Comparison of ENCODE assay signal across 8 cellular contexts in the genomic region with DNA sequence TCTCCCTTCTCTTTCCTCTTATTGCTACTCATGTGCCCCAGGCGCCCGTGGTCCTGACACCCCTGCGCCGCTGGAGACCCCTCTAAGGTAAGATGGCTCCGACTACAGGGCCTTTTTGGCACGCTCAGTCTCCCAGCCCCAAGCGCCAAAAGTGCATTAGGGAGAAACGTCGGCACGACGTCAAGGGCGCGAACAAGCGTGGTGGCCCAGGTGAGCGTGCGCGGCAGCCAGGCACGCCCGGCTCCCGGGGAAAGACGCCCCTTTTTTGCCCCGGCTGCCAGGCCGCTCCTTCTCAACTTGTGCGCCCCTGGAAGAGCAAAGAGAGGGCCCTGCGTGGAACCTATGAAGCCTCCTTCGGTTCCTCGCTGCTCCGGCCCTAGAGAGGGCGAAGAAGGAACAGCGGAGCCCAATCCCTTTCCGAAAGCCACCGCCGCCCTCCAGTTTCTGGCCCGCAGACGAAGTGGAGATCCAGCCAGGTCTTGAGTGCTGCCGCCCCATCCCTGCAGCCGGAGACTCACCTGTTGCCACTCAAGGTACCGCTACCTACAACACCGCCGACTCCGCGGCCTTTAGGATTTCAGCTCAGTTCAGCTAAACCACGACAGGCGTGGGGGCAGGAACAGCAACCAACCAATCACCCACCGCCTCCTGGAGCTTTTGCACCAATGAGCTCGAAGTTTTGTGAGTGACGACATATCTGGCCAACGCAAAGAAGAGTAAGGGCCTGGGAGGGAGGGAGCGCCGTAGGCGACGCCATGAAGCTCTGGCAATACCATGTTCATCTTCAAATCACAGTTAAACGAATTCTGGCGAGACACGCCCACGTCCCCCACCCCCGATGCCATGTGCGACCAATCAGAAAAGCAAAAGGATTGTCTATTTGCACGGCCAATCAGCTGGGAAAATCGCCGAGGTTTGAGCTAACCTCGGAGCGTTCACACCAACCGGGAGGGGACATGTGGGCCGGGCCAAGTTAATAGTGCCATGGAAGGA. TPM values are rescaled to one million over a fixed set of nuclear protein-coding genes. Genes with fewer than 3 reads are reported as not detected.
A peak's percentile ranks its signal among the peaks of the same experiment; 100 is the strongest.
DNase-seq lines count a peak whose midpoint lies in the region; ATAC-seq and TF ChIP-seq lines count a peak whose summit lies in the region.
"Not testable (repeated sequence)": the region's sequence is repeated elsewhere in the genome, so short reads cannot be mapped to it uniquely, and the experiment has no call there.

A gene (minus strand): TSS at position 609 of the 993 bp plus-strand sequence. CDS start 3,369 bp downstream, outside the sequence.

- peak; percentile 86 for ATAC-seq in GM19025 (IDR thresholded peaks at IDR 0.05; ENCODE audit: low read depth, unreplicated experiment)
- peak; percentile 92 for ATAC-seq in HG02870 (IDR thresholded peaks at IDR 0.05; ENCODE audit: unreplicated experiment)
- ATAC-seq in activated CD8-positive, alpha-beta memory T cell treated with anti-CD3 and anti-CD28 coated beads, Interleukin-2, amount 10 ng/mL, durations not matched to agents 7 days and 5 days: peak; percentile 91
- ATAC-seq in lung (ENCODE audit: insufficient read depth, low FRiP score): peak; percentile 92

- WGBS in lung, 2 donors: 0 to 1% methylated on average over 7 to 10 of the region's 65 CpGs

- H3K4me1 Mint-ChIP-seq in activated CD8-positive, alpha-beta memory T cell treated with anti-CD3 and anti-CD28 coated beads, Interleukin-2, amount 10 ng/mL, durations not matched to agents 7 days and 5 days: not testable (repeated sequence)

- peak within 1 kb of the TSS; percentile 46 for H3K27ac Mint-ChIP-seq in activated CD8-positive, alpha-beta memory T cell treated with anti-CD3 and anti-CD28 coated beads, Interleukin-2, amount 10 ng/mL, durations not matched to agents 7 days and 5 days

- CTCF ChIA-PET in OCI-LY7 (lab: Charles Lee; ENCODE audit: unreplicated experiment); activated CD8-positive, alpha-beta memory T cell treated with anti-CD3 and anti-CD28 coated beads, Interleukin-2, amount 10 ng/mL, durations not matched to agents 7 days and 5 days (lab: Charles Lee): not testable (repeated sequence)

- intact Hi-C loops in OCI-LY7 (cut with micrococcal nuclease; ENCODE audit: unreplicated experiment); uterus (cut with DNase I; ENCODE audit: low total_unique reads): not testable (repeated sequence)

- not testable (repeated sequence) for H3K79me2 ChIP-seq in OCI-LY7 (ENCODE audit: insufficient read depth, low read depth, low read length)

- not testable (repeated sequence) for H3K4me1 ChIP-seq in OCI-LY7 (ENCODE audit: insufficient read depth, low read length, poor library complexity, severe bottlenecking); lung (ENCODE audit: control insufficient read depth in 2 of 2, insufficient read depth in 2 of 2, low read length in 2 of 2); uterus

- not testable (repeated sequence) for H4K20me1 ChIP-seq in OCI-LY7 (ENCODE audit: insufficient read depth, low read length)

- H3K4me3 Mint-ChIP-seq in activated CD8-positive, alpha-beta memory T cell treated with anti-CD3 and anti-CD28 coated beads, Interleukin-2, amount 10 ng/mL, durations not matched to agents 7 days and 5 days: peak within 1 kb of the TSS; percentile 42

- TF ChIP-seq CTCF in OCI-LY7 (conservative IDR thresholded peaks at IDR 0.05; ENCODE audit: low read length); choroid plexus epithelial cell (conservative IDR thresholded peaks at IDR 0.05; ENCODE audit: low read depth, low read length); lung (IDR thresholded peaks at IDR 0.05; ENCODE audit: control extremely low read depth, extremely low read depth); uterus (IDR thresholded peaks at IDR 0.05): not testable (repeated sequence)

- H2AFZ ChIP-seq in OCI-LY7 (ENCODE audit: low read length): peak within 1 kb of the TSS; percentile 55; the same call in 1 of the 2 replicates

- not testable (repeated sequence) for H3K27ac ChIP-seq in OCI-LY7 (ENCODE audit: low read depth, low read length, poor library complexity, severe bottlenecking); lung (ENCODE audit: low read depth in 1 of 2, low read length in 1 of 2)
- peak within 1 kb of the TSS; percentile 27 to 64 for H3K27ac ChIP-seq in uterus

- H3K4me3 ChIP-seq in OCI-LY7 (ENCODE audit: low read depth, low read length, poor library complexity, severe bottlenecking) (peak within 1 kb of the TSS; percentile 54), choroid plexus epithelial cell (ENCODE audit: low read depth, low read length) (peak within 1 kb of the TSS; percentile 32), uterus (peak within 1 kb of the TSS in 1 of 2 donors; percentile 15)
- not testable (repeated sequence) for H3K4me3 ChIP-seq in lung

- BruUV-seq in OCI-LY7 (replicated peaks; lab: Mats Ljungman, UMichigan): TSS peak; percentile 94

- H3K9me3 Mint-ChIP-seq in activated CD8-positive, alpha-beta memory T cell treated with anti-CD3 and anti-CD28 coated beads, Interleukin-2, amount 10 ng/mL, durations not matched to agents 7 days and 5 days (ENCODE audit: low read depth): not testable (repeated sequence)

- not testable (repeated sequence) for H3K9me2 ChIP-seq in OCI-LY7 (ENCODE audit: insufficient read depth, low read length)

- not testable (repeated sequence) for DNase-seq in OCI-LY7 (ENCODE audit: low spot score); choroid plexus epithelial cell (ENCODE audit: low read depth)
- peak; percentile 96 for DNase-seq in activated CD8-positive, alpha-beta memory T cell treated with anti-CD3 and anti-CD28 coated beads, Interleukin-2, amount 10 ng/mL, durations not matched to agents 7 days and 5 days
- DNase-seq in lung (ENCODE audit: low spot score) (peak; percentile 67), uterus (peak; percentile 84 to 86)
- DNase-seq in stimulated activated CD4-positive, alpha-beta T cell treated with anti-CD3 and anti-CD28 coated beads, Interleukin-1b, Interleukin-23, amount 100 ng/mL, for 1 hour (ENCODE audit: low read depth in 2 of 2): peak; percentile 17 to 66

- TF ChIP-seq POLR2A in uterus (IDR thresholded peaks at IDR 0.05): not testable (repeated sequence)

- H3K27me3 Mint-ChIP-seq in activated CD8-positive, alpha-beta memory T cell treated with anti-CD3 and anti-CD28 coated beads, Interleukin-2, amount 10 ng/mL, durations not matched to agents 7 days and 5 days: not testable (repeated sequence)

- H3K27me3 ChIP-seq in lung (ENCODE audit: control insufficient read depth, insufficient read depth); uterus: not testable (repeated sequence)

- not testable (repeated sequence) for H3K36me3 Mint-ChIP-seq in activated CD8-positive, alpha-beta memory T cell treated with anti-CD3 and anti-CD28 coated beads, Interleukin-2, amount 10 ng/mL, durations not matched to agents 7 days and 5 days

- 0 out of 2 replicates have a peak within 1 kb of the TSS, but pooled peaks have one; percentile 15 for H3K4me2 ChIP-seq in OCI-LY7 (ENCODE audit: low read length)

- not testable (repeated sequence) for H3K9me3 ChIP-seq in OCI-LY7 (ENCODE audit: low read length); lung (ENCODE audit: control insufficient read depth in 2 of 2, insufficient read depth in 1 of 2, low read length in 1 of 2); uterus

- POLR2A ChIA-PET in OCI-LY7 (lab: Charles Lee): not testable (repeated sequence)

- H3K36me3 ChIP-seq in OCI-LY7 (ENCODE audit: insufficient read depth, low read length); lung (ENCODE audit: control insufficient read depth in 2 of 2, insufficient read depth in 2 of 2, low read length in 2 of 2); uterus: not testable (repeated sequence)

RNA-seq across cellular contexts. Expression of the gene that starts here (rescaled TPM):
- 18.1 and 23.9 TPM in 2 replicates for total RNA-seq in OCI-LY7 (2014; rRNA removed; shearing (Covaris generic))
- total RNA-seq in OCI-LY7 (2022) (38.7 and 45.1 TPM in 2 replicates), lung (10 to 100 TPM; 18.0 to 18.7 TPM), uterus (10 to 100 TPM in 3 of 4 donors, 1 to 10 TPM in 1; 4.4 to 22.2 (median 16.9) TPM)
- total RNA-seq in activated CD8-positive, alpha-beta memory T cell treated with anti-CD3 and anti-CD28 coated beads, Interleukin-2, amount 10 ng/mL, durations not matched to agents 7 days and 5 days: 10 to 100 TPM; 16.8 to 19.9 TPM
- 1 to 10 TPM; 2.2 to 3.3 TPM for polyA plus RNA-seq in lung
